ENCODE assay signal across 21 cellular contexts in genomic region chr16:89571636-89572035, GRCh38. TPM values are rescaled to one million over a fixed set of nuclear protein-coding genes. Genes with fewer than 3 reads are reported as not detected.
"Had no signal": no experiment of that assay in that cellular context is flagged by ENCODE, and none has a peak within 500 bp of the region (broad histone marks: within the 10 kb centered on the region; RNA-seq: fewer than 3 reads in every experiment).

No MANE protein-coding gene starts in this region.

- H3K4me1 ChIP-seq: psoas muscle had no signal

- H3K4me3 Mint-ChIP-seq: endodermal cell had no signal

- H3K36me3 ChIP-seq: adrenal gland, upper lobe of right lung had no signal

- H3K27ac ChIP-seq: adrenal gland, dorsolateral prefrontal cortex, psoas muscle, stomach, testis, upper lobe of right lung had no signal

- H3K4me3 ChIP-seq: adrenal gland, dorsolateral prefrontal cortex, lung, psoas muscle, smooth muscle cell, stomach, testis, upper lobe of right lung had no signal

- ATAC-seq: activated CD4-positive, CD25-positive, alpha-beta regulatory T cell treated with anti-CD3 and anti-CD28 coated beads, Interleukin-2, amount 50 U/mL, for 24 hours; psoas muscle; upper lobe of right lung had no signal

- H3K27ac Mint-ChIP-seq: endodermal cell had no signal

- FAIRE-seq: frontal cortex had no signal

- DNase-seq: activated CD4-positive, alpha-beta T cell treated with anti-CD3 and anti-CD28 coated beads, Interleukin-2, amount 50 U/mL, for 1 hour; activated naive CD4-positive, alpha-beta T cell treated with anti-CD3 and anti-CD28 coated beads, Interleukin-2, amount 50 U/mL, for 16 hours; activated T-cell treated with anti-CD3 and anti-CD28 coated beads for 4 hours; adrenal gland; dorsolateral prefrontal cortex; endodermal cell; midbrain; stimulated activated CD4-positive, alpha-beta T cell treated with anti-CD3 and anti-CD28 coated beads, Interleukin-4, amount 100 ng/mL, for 4 hours; stimulated activated CD8-positive, alpha-beta memory T cell treated with anti-CD3 and anti-CD28 coated beads, Interleukin-4, amount 100 ng/mL, for 48 hours; stomach; testis; upper lobe of right lung had no signal

- H3K9me3 ChIP-seq: adrenal gland, psoas muscle, stomach, testis, upper lobe of right lung had no signal

- H3K27me3 ChIP-seq: testis had no signal

- H3K4me2 ChIP-seq: smooth muscle cell had no signal

- H3K9me3 Mint-ChIP-seq: endodermal cell had no signal

RNA-seq across cellular contexts. Expression of gene CPNE7, which starts 3.9 kb away (rescaled TPM):
- total RNA-seq: psoas muscle had no signal

RNA-seq across cellular contexts. Expression of gene DPEP1, which starts 41.8 kb away (rescaled TPM):
- total RNA-seq: activated CD8-positive, alpha-beta memory T cell treated with anti-CD3 and anti-CD28 coated beads for 36 hours; chondrocyte; myocyte; psoas muscle; smooth muscle cell; T-helper 2 cell treated with Interferon-gamma antibody and Interleukin-4, amounts not matched to agents 100 ng/mL and 5 ng/mL, for 36 hours had no signal
- polyA plus RNA-seq: smooth muscle cell had no signal
